In the genomic region with DNA sequence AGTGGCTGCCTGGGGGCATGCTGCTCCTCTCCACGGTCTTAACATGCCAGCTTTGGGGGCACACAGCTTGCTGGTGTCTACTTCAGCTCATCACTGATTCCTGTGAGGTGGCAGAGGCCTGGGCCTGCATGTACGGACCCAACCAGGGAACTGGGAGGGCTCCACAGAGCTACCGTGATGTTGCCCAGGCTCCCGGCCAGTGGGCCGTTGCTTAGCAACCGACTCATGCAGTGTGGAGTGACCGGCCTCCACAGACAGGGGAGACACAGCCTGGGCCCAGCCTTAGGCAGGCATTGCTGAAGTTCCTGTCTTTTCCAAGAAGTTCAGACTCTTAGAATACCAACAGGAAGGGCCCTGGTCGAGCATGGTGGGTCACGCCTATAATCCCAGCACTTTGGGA, we compare ENCODE assay signal across 11 cellular contexts. TPM values are rescaled to one million over a fixed set of nuclear protein-coding genes. Genes with fewer than 3 reads are reported as not detected.
DNase-seq lines count a peak whose midpoint lies in the region; ATAC-seq, FAIRE-seq and TF ChIP-seq lines count a peak whose summit lies in the region.
"Had no signal": no experiment of that assay in that cellular context is flagged by ENCODE, and none has a peak within 500 bp of the region (broad histone marks: within the 10 kb centered on the region; RNA-seq: fewer than 3 reads in every experiment).

No MANE protein-coding gene starts in this region.

- peaks cover 3% of the 10 kb centered on the region for H3K36me3 Mint-ChIP-seq in progenitor cell of endocrine pancreas (ENCODE audit: insufficient read depth)

- in situ Hi-C loops in HepG2 (cut with HindIII; ENCODE audit: extremely low pct_ligation_motif_present, low pct_unique_long_range_greater_than_20kb): loop anchor here (25.0 kb wide), 1 partner anchor 574 kb away; no protein-coding TSS in a partner anchor

- TF ChIP-seq CTCF in HepG2 (CRISPR knock-in tag; IDR thresholded peaks at IDR 0.05): no peak
- no peak for TF ChIP-seq CTCF in right lobe of liver (IDR thresholded peaks at IDR 0.05)
- no peak for TF ChIP-seq CTCF in choroid plexus epithelial cell (conservative IDR thresholded peaks at IDR 0.05; ENCODE audit: low read depth, low read length)
- no peak for TF ChIP-seq CTCF in kidney (IDR thresholded peaks at IDR 0.05; ENCODE audit: borderline replicate concordance, extremely low read depth, insufficient read depth)
- TF ChIP-seq CTCF in mucosa of descending colon (IDR thresholded peaks at IDR 0.05): no peak
- TF ChIP-seq CTCF in progenitor cell of endocrine pancreas (IDR thresholded peaks at IDR 0.05; ENCODE audit: unreplicated experiment): no peak

- peaks cover 66% of the 10 kb centered on the region for H3K4me1 ChIP-seq in HepG2 (ENCODE audit: insufficient read depth, low read length)
- peaks cover 0 to 15% (median 0%) of the 10 kb centered on the region in 4 donors for H3K4me1 ChIP-seq in right lobe of liver
- no peaks in the 10 kb centered on the region for H3K4me1 ChIP-seq in kidney (ENCODE audit: control insufficient read depth in 1 of 2, insufficient read depth in 1 of 2, low read depth in 1 of 2, low read length in 2 of 2)
- no peaks in the 10 kb centered on the region for H3K4me1 ChIP-seq in mucosa of descending colon (ENCODE audit: low read depth)

- H3K27me3 ChIP-seq in HepG2 (ENCODE audit: control insufficient read depth in 1 of 2, insufficient read depth in 2 of 2, low read length in 2 of 2): no peaks in the 10 kb centered on the region
- H3K27me3 ChIP-seq in right lobe of liver: no peaks in the 10 kb centered on the region

- intact Hi-C loops in HepG2 (cut with micrococcal nuclease; ENCODE audit: unreplicated experiment): no loop called here
- intact Hi-C loops in right lobe of liver (cut with DNase I): no loop called here
- intact Hi-C loops in kidney (cut with DNase I): no loop called here
- intact Hi-C loops in mucosa of descending colon (cut with DNase I, micrococcal nuclease): no loop called here

- no peak overlapping the region for H3K4me2 ChIP-seq in HepG2 (ENCODE audit: low read depth, low read length)

- H2AFZ ChIP-seq in HepG2 (ENCODE audit: low read length): no peak overlapping the region

- no peak for TF ChIP-seq EP300 in HepG2 (IDR thresholded peaks at IDR 0.05; ENCODE audit: low read depth in 2 of 2, low read length in 2 of 2)
- TF ChIP-seq EP300 in HepG2 (CRISPR knock-in tag; IDR thresholded peaks at IDR 0.05; ENCODE audit: borderline replicate concordance): no peak

- H3K4me3 Mint-ChIP-seq in progenitor cell of endocrine pancreas (ENCODE audit: low read depth): no peak overlapping the region
- H3K4me3 Mint-ChIP-seq: B cell had no signal

- CTCF ChIA-PET in HepG2 (lab: Yijun Ruan, JAX; ENCODE audit: low intra/inter-chr PET ratio, low total read pairs): no interaction called here

- H3K4me3 ChIP-seq in HepG2 (replicated peaks in 1 of 3; ENCODE audit: insufficient read depth in 1 of 3, low read depth in 2 of 3, low read length in 3 of 3) (no peak overlapping the region), right lobe of liver (no peak overlapping the region), choroid plexus epithelial cell (ENCODE audit: low read depth, low read length) (no peak overlapping the region), kidney (ENCODE audit: low read length in 2 of 2) (no peak overlapping the region), mucosa of descending colon (no peak overlapping the region)

- H3K27me3 Mint-ChIP-seq in progenitor cell of endocrine pancreas: no peaks in the 10 kb centered on the region
- H3K27me3 Mint-ChIP-seq: B cell had no signal

- peak; percentile 9; the same call in 2 of the 3 replicates for ATAC-seq in HepG2
- no peak for ATAC-seq in right lobe of liver
- no peak for ATAC-seq in mucosa of descending colon

- no peak overlapping the region for H3K27ac Mint-ChIP-seq in progenitor cell of endocrine pancreas
- H3K27ac Mint-ChIP-seq: B cell had no signal

- DNase-seq in HepG2 (ENCODE audit: low spot score): no peak
- DNase-seq in right lobe of liver: no peak
- DNase-seq in choroid plexus epithelial cell (ENCODE audit: low read depth): peak; percentile 71
- DNase-seq in kidney: peak; percentile 68
- DNase-seq in stimulated activated CD4-positive, alpha-beta T cell treated with anti-CD3 and anti-CD28 coated beads, Interleukin-15, amount 100 ng/mL, for 24 hours: no peak
- no peak for DNase-seq in mucosa of descending colon
- DNase-seq in NCI-H510A treated with DMSO at 0.1 percent for 48 hours (lab: John Stamatoyannopoulos, UW): no peak
- DNase-seq in progenitor cell of endocrine pancreas (ENCODE audit: low spot score, unreplicated experiment): no peak
- DNase-seq: stimulated activated CD4-positive, alpha-beta T cell treated with anti-CD3 and anti-CD28 coated beads, Interleukin-4, amount 100 ng/mL, for 4 hours had no signal

- TF ChIP-seq RAD21 in HepG2 (CRISPR knock-in tag; IDR thresholded peaks at IDR 0.05): no peak

- H3K79me2 ChIP-seq in HepG2 (ENCODE audit: insufficient read depth, low read length): no peaks in the 10 kb centered on the region

- no peaks in the 10 kb centered on the region for H3K36me3 ChIP-seq in HepG2 (replicated peaks in 1 of 2; ENCODE audit: control insufficient read depth in 1 of 2, insufficient read depth in 2 of 2, low read length in 2 of 2)
- H3K36me3 ChIP-seq in right lobe of liver: no peaks in the 10 kb centered on the region
- H3K36me3 ChIP-seq in kidney (ENCODE audit: control insufficient read depth in 1 of 2, insufficient read depth in 2 of 2, low read length in 2 of 2): no peaks in the 10 kb centered on the region
- H3K36me3 ChIP-seq in mucosa of descending colon (ENCODE audit: low read depth): no peaks in the 10 kb centered on the region

- no peak overlapping the region for H3K9ac ChIP-seq in HepG2 (ENCODE audit: insufficient read depth, low read depth, low read length)
- H3K9ac ChIP-seq in kidney (ENCODE audit: low read length in 2 of 2): no peak overlapping the region

- no peaks in the 10 kb centered on the region for H3K4me1 Mint-ChIP-seq in progenitor cell of endocrine pancreas (ENCODE audit: low read depth)
- H3K4me1 Mint-ChIP-seq: B cell had no signal

- no peaks in the 10 kb centered on the region for H3K9me3 Mint-ChIP-seq in progenitor cell of endocrine pancreas (ENCODE audit: low read depth)

- 55% methylated on average over 7 of the region's 9 CpGs for WGBS in HepG2 (ENCODE audit: low lambda C conversion rate)
- WGBS in right lobe of liver (ENCODE audit: insufficient coverage, low coverage, low lambda C conversion rate, missing lambda C conversion rate): 100% methylated on average over 1 of the region's 9 CpGs

- no peak for TF ChIP-seq POLR2A in HepG2 (IDR thresholded peaks at IDR 0.05; ENCODE audit: insufficient read depth in 1 of 2, low read depth in 2 of 2, low read length in 2 of 2)
- no peak for TF ChIP-seq POLR2A in right lobe of liver (IDR thresholded peaks at IDR 0.05)

- POLR2A ChIA-PET in HepG2 (lab: Yijun Ruan, JAX): interaction anchor here (0.5 kb wide), 1 partner anchor 546 kb away, joined by 3 read pairs; no protein-coding TSS in a partner anchor

- H3K27ac ChIP-seq in HepG2 (ENCODE audit: extremely low read length, insufficient read depth, low read length) (no peak overlapping the region), right lobe of liver (no peak overlapping the region), kidney (ENCODE audit: low read depth in 2 of 2, low read length in 2 of 2) (no peak overlapping the region)

- H4K20me1 ChIP-seq in HepG2 (ENCODE audit: insufficient read depth, low read length): no peaks in the 10 kb centered on the region

- H3K9me3 ChIP-seq in HepG2 (ENCODE audit: low read length): no peaks in the 10 kb centered on the region
- H3K9me3 ChIP-seq in right lobe of liver: no peaks in the 10 kb centered on the region
- no peaks in the 10 kb centered on the region for H3K9me3 ChIP-seq in kidney (ENCODE audit: control insufficient read depth in 1 of 2, low read length in 2 of 2)
- no peaks in the 10 kb centered on the region for H3K9me3 ChIP-seq in mucosa of descending colon

- FAIRE-seq in HepG2 (lab: Jason Lieb, UNC): no peak
- no peak for FAIRE-seq in kidney (lab: Jason Lieb, UNC)
- FAIRE-seq: colon had no signal

- BruUV-seq in HepG2 (replicated peaks; lab: Mats Ljungman, UMichigan): no TSS peak

TF ChIP-seq in HepG2, 621 proteins besides CTCF, POLR2A, EP300 and RAD21 (continues in another document):
- TF ChIP-seq RFX3 (CRISPR knock-in tag; IDR thresholded peaks at IDR 0.05) (peak; percentile 17; the same call in 1 of the 2 replicates), U2AF1 (optimal IDR thresholded peaks at IDR 0.05; ENCODE audit: low read depth, low read length) (no peak), ZNF737 (CRISPR knock-in tag; IDR thresholded peaks at IDR 0.05; ENCODE audit: borderline replicate concordance) (no peak), RFX1 (IDR thresholded peaks at IDR 0.05) (peak; percentile 31; the same call in 1 of the 2 replicates)

RNA-seq across cellular contexts. Expression of a gene that starts 25.8 kb away (rescaled TPM):
- total RNA-seq in HepG2 (2016; rRNA removed; fragmentation: Illumina TruSeq; extraction: Trizol) (0.14 and 0.46 TPM in 2 replicates), right lobe of liver (1 to 10 TPM; 1.7 to 3.1 (median 2.6) TPM), kidney (11.0 TPM), mucosa of descending colon (1 to 10 TPM; 2.3 to 3.7 (median 2.7) TPM), progenitor cell of endocrine pancreas (11.2 and 11.5 TPM in 2 replicates)
- 0.26 and 0.51 TPM in 2 replicates for total RNA-seq in HepG2 (2016; cell fraction: cytosol; rRNA removed; fragmentation: Illumina TruSeq; extraction: Trizol; ENCODE audit: low read depth)
- total RNA-seq in HepG2 (2016; cell fraction: insoluble cytoplasmic fraction; rRNA removed; fragmentation: Illumina TruSeq; extraction: Trizol): 0.45 and 0.63 TPM in 2 replicates
- total RNA-seq in HepG2 (2016; cell fraction: membrane; rRNA removed; fragmentation: Illumina TruSeq; extraction: Trizol): 0.46 and 0.55 TPM in 2 replicates
- not detected in 2 replicates for total RNA-seq in HepG2 (2016; cell fraction: nucleus; rRNA removed; fragmentation: Illumina TruSeq; extraction: Trizol)
- polyA plus RNA-seq in HepG2 (2011; rRNA removed) (1.3 and 1.7 TPM in 2 replicates), kidney (ENCODE audit: insufficient read depth, low read depth, low replicate concordance) (4.5 TPM)
- 1.7 and 2.3 TPM in 2 replicates for polyA plus RNA-seq in HepG2 (2011; cell fraction: cytosol; rRNA removed)
- polyA plus RNA-seq in HepG2 (2011; cell fraction: nucleus; rRNA removed): 4.6 and 5.0 TPM in 2 replicates
- polyA plus RNA-seq in HepG2 (2012): 1.0 and 1.2 TPM in 2 replicates
- polyA plus RNA-seq in HepG2 (2016; cell fraction: cytosol; fragmentation: Illumina TruSeq; extraction: Trizol; ENCODE audit: low read depth): 0.41 and 0.54 TPM in 2 replicates
- polyA plus RNA-seq in HepG2 (2016; cell fraction: insoluble cytoplasmic fraction; fragmentation: Illumina TruSeq; extraction: Trizol; ENCODE audit: low read depth): 0.63 and 0.64 TPM in 2 replicates
- 0.58 and 0.90 TPM in 2 replicates for polyA plus RNA-seq in HepG2 (2016; cell fraction: membrane; fragmentation: Illumina TruSeq; extraction: Trizol; ENCODE audit: low read depth)
- polyA plus RNA-seq in HepG2 (2016; cell fraction: nucleus; fragmentation: Illumina TruSeq; extraction: Trizol; ENCODE audit: insufficient read depth, low read depth): 0.46 and 1.1 TPM in 2 replicates
- 1.5 and 3.3 TPM in 2 replicates for polyA minus RNA-seq in HepG2 (2011; rRNA and poly(A)+ RNA removed; ENCODE audit: low replicate concordance)
- 1.3 and 2.5 TPM in 2 replicates for polyA minus RNA-seq in HepG2 (2011; cell fraction: cytosol; rRNA and poly(A)+ RNA removed)
- 0.90 and 1.6 TPM in 2 replicates for polyA minus RNA-seq in HepG2 (2011; cell fraction: nucleus; rRNA and poly(A)+ RNA removed)

Comparison
In these comparisons a context has a peak if more than half of its experiments do, and no peak if none do; other contexts are left out.
1. DNase-seq: peak in choroid plexus epithelial cell (single experiment) and kidney (single experiment); none in HepG2 (single experiment), right lobe of liver (0 of 3), stimulated activated CD4-positive, alpha-beta T cell treated with anti-CD3 and anti-CD28 coated beads, Interleukin-15, amount 100 ng/mL, for 24 hours (single experiment), mucosa of descending colon (0 of 3), NCI-H510A treated with DMSO at 0.1 percent for 48 hours (single experiment) and progenitor cell of endocrine pancreas (single experiment).